13 cellular contexts compared by ENCODE assay signal in the genomic region with DNA sequence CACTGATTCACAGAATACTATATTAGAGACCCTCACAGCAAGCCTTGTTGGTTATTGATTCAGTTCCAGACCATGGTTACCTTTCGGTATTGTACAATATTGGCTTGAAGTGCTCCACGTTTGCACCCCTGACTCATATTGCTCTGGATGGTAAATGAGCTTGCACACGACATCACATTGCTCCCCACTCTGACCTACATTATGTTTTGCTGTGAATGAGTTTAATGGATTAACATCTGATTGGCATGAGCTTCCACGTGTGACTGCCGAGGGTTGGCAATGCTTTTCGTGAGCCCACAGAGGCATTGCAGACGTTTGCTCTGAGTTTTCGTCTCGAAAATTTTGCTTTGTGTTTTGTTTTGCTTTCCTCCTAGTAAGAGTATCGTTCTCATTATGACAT.
"Had no signal": no experiment of that assay in that cellular context is flagged by ENCODE, and none has a peak within 500 bp of the region (broad histone marks: within the 10 kb centered on the region; RNA-seq: fewer than 3 reads in every experiment).

No MANE protein-coding gene starts in this region.

- DNase-seq: activated B cell treated with CpG ODN at 0.5 μM for 24 hours, dorsolateral prefrontal cortex, islet precursor cell, nephron progenitor cell, SHP77, SK-N-SH, upper lobe of right lung had no signal

- H3K27ac Mint-ChIP-seq: activated B cell treated with CpG ODN at 0.5 μM for 24 hours; mesothelial cell of epicardium; nephron progenitor cell; progenitor cell of endocrine pancreas; T-helper 1 cell treated with Interleukin-12 subunit alpha and Interleukin-12 subunit beta and Interleukin-4 antibody, amounts not matched to agents 30 μg/mL and 1 μg/mL, for 36 hours had no signal

- H3K27me3 Mint-ChIP-seq: activated B cell treated with CpG ODN at 0.5 μM for 24 hours had no signal

- H3K9me3 Mint-ChIP-seq: activated B cell treated with CpG ODN at 0.5 μM for 24 hours; nephron progenitor cell; T-helper 1 cell treated with Interleukin-12 subunit alpha and Interleukin-12 subunit beta and Interleukin-4 antibody, amounts not matched to agents 30 μg/mL and 1 μg/mL, for 36 hours had no signal

- H3K36me3 Mint-ChIP-seq: mesothelial cell of epicardium had no signal

- H3K4me3 Mint-ChIP-seq: activated B cell treated with CpG ODN at 0.5 μM for 24 hours; mesothelial cell of epicardium; nephron progenitor cell; T-helper 1 cell treated with Interleukin-12 subunit alpha and Interleukin-12 subunit beta and Interleukin-4 antibody, amounts not matched to agents 30 μg/mL and 1 μg/mL, for 36 hours had no signal

- H3K27me3 ChIP-seq: adrenal gland, dorsolateral prefrontal cortex, right atrium auricular region, upper lobe of right lung had no signal

- H3K4me1 Mint-ChIP-seq: activated B cell treated with CpG ODN at 0.5 μM for 24 hours had no signal

- H3K27ac ChIP-seq: adrenal gland, dorsolateral prefrontal cortex, right atrium auricular region, thoracic aorta, upper lobe of right lung had no signal

- H3K9me3 ChIP-seq: adrenal gland, right atrium auricular region, SK-N-SH, thoracic aorta, upper lobe of right lung had no signal
